23 cellular contexts compared by ENCODE assay signal in the genomic region with DNA sequence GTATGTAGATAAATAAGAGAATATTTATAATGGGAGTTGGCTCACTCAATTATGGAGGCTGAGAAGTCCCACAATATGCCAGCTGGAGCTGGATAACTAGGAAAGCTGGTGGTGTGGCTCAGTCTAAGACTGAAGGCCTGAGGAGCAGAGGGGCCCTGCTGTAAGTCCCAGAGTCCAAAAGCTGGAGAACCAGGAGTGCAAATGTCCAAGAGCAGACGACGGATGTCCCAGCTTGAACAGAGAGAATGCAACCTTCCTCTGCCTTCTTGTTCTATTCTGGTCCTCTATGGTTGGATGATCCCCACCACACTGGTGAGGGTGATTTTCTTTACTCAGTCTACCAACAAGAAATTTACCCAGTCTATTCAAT. TPM values are rescaled to one million over a fixed set of nuclear protein-coding genes. Genes with fewer than 3 reads are reported as not detected.
DNase-seq lines count a peak whose midpoint lies in the region; ATAC-seq and TF ChIP-seq lines count a peak whose summit lies in the region.
"Had no signal": no experiment of that assay in that cellular context is flagged by ENCODE, and none has a peak within 500 bp of the region (broad histone marks: within the 10 kb centered on the region; RNA-seq: fewer than 3 reads in every experiment).

No MANE protein-coding gene starts in this region.

- no peaks in the 10 kb centered on the region for H3K27me3 Mint-ChIP-seq in activated CD4-positive, alpha-beta T cell treated with anti-CD3 and anti-CD28 coated beads for 36 hours
- no peaks in the 10 kb centered on the region for H3K27me3 Mint-ChIP-seq in activated T-helper 2 cell treated with anti-CD3 and anti-CD28 coated beads, Interferon-gamma antibody, Interleukin-2, Interleukin-4, amounts not matched to agents 10 μg/mL and 5 μg/mL and 100 μg/mL, durations not matched to agents 14 hours and 24 hours and 36 hours (ENCODE audit: low read depth)
- H3K27me3 Mint-ChIP-seq: effector memory CD8-positive, alpha-beta T cell had no signal

- H2AFZ ChIP-seq in OCI-LY1 (ENCODE audit: low read length) = no peak overlapping the region
- H2AFZ ChIP-seq: GM23248 had no signal

- H3K36me3 Mint-ChIP-seq in activated CD4-positive, alpha-beta T cell treated with anti-CD3 and anti-CD28 coated beads for 36 hours (ENCODE audit: low read depth) = peaks cover 88% of the 10 kb centered on the region
- peaks cover 92% of the 10 kb centered on the region for H3K36me3 Mint-ChIP-seq in activated T-helper 2 cell treated with anti-CD3 and anti-CD28 coated beads, Interferon-gamma antibody, Interleukin-2, Interleukin-4, amounts not matched to agents 10 μg/mL and 5 μg/mL and 100 μg/mL, durations not matched to agents 14 hours and 24 hours and 36 hours (ENCODE audit: low read depth)

- ATAC-seq in activated CD4-positive, alpha-beta T cell treated with anti-CD3 and anti-CD28 coated beads for 36 hours = no peak
- ATAC-seq in GM21528 (IDR thresholded peaks at IDR 0.05; ENCODE audit: low FRiP score, unreplicated experiment) = no peak
- ATAC-seq: effector memory CD8-positive, alpha-beta T cell had no signal

- H3K9me3 ChIP-seq in OCI-LY1 (ENCODE audit: low read length) = no peaks in the 10 kb centered on the region
- no peaks in the 10 kb centered on the region for H3K9me3 ChIP-seq in sigmoid colon
- H3K9me3 ChIP-seq: tibial nerve had no signal

- no peak for TF ChIP-seq POLR2A in sigmoid colon (IDR thresholded peaks at IDR 0.05)

- intact Hi-C loops in activated CD4-positive, alpha-beta T cell treated with anti-CD3 and anti-CD28 coated beads for 36 hours (cut with DNase I, micrococcal nuclease) = no loop called here
- intact Hi-C loops in activated T-helper 2 cell treated with anti-CD3 and anti-CD28 coated beads, Interferon-gamma antibody, Interleukin-2, Interleukin-4, amounts not matched to agents 10 μg/mL and 5 μg/mL and 100 μg/mL, durations not matched to agents 14 hours and 24 hours and 36 hours (cut with micrococcal nuclease) = no loop called here
- intact Hi-C loops in sigmoid colon (cut with DNase I) = no loop called here

- H3K9me2 ChIP-seq in OCI-LY1 (ENCODE audit: low read depth, low read length) = no peaks in the 10 kb centered on the region

- H3K27me3 ChIP-seq in OCI-LY1 (ENCODE audit: insufficient read depth, low read length) (no peaks in the 10 kb centered on the region), sigmoid colon (no peaks in the 10 kb centered on the region)
- H3K27me3 ChIP-seq: tibial nerve had no signal

- no peaks in the 10 kb centered on the region for H4K20me1 ChIP-seq in OCI-LY1 (ENCODE audit: insufficient read depth, low read length)

- H3K4me1 ChIP-seq in OCI-LY1 (ENCODE audit: insufficient read depth, low read length, severe bottlenecking) (peaks cover 93% of the 10 kb centered on the region), sigmoid colon (peaks cover 0 to 8% (median 1%) of the 10 kb centered on the region in 4 donors)

- POLR2A ChIA-PET in activated CD4-positive, alpha-beta T cell treated with anti-CD3 and anti-CD28 coated beads for 36 hours (lab: Charles Lee) = interaction anchor here (1.4 kb wide), 1 partner anchor 24 kb away, joined by 4 read pairs; no protein-coding TSS in a partner anchor

- no peak overlapping the region for H3K9ac ChIP-seq in OCI-LY1 (ENCODE audit: low read length)
- H3K9ac ChIP-seq: GM23248 had no signal

- H3F3A ChIP-seq in OCI-LY1 (ENCODE audit: insufficient read depth, low read length) = peaks cover 5% of the 10 kb centered on the region; the same call in 1 of the 2 replicates

- H3K79me2 ChIP-seq in OCI-LY1 (ENCODE audit: insufficient read depth, low read length) = no peaks in the 10 kb centered on the region

- TF ChIP-seq EP300 in sigmoid colon (IDR thresholded peaks at IDR 0.05) = no peak

- peaks cover 90% of the 10 kb centered on the region for H3K4me1 Mint-ChIP-seq in activated CD4-positive, alpha-beta T cell treated with anti-CD3 and anti-CD28 coated beads for 36 hours
- H3K4me1 Mint-ChIP-seq in activated T-helper 2 cell treated with anti-CD3 and anti-CD28 coated beads, Interferon-gamma antibody, Interleukin-2, Interleukin-4, amounts not matched to agents 10 μg/mL and 5 μg/mL and 100 μg/mL, durations not matched to agents 14 hours and 24 hours and 36 hours (ENCODE audit: low read depth) = peaks cover 88% of the 10 kb centered on the region

- no peak overlapping the region for H3K4me3 ChIP-seq in OCI-LY1 (ENCODE audit: low read depth, low read length, poor library complexity, severe bottlenecking)
- H3K4me3 ChIP-seq in sigmoid colon = no peak overlapping the region
- H3K4me3 ChIP-seq: GM23248, skin epidermis, tibial nerve had no signal

- peak overlapping the region; percentile 71; the same call in 1 of the 2 replicates for H3K4me2 ChIP-seq in OCI-LY1 (ENCODE audit: low read length)

- TF ChIP-seq CTCF in OCI-LY1 (IDR thresholded peaks at IDR 0.05; ENCODE audit: low read length) (no peak), sigmoid colon (IDR thresholded peaks at IDR 0.05) (no peak)

- no peaks in the 10 kb centered on the region for H3K9me3 Mint-ChIP-seq in activated CD4-positive, alpha-beta T cell treated with anti-CD3 and anti-CD28 coated beads for 36 hours (ENCODE audit: low read depth)
- no peaks in the 10 kb centered on the region for H3K9me3 Mint-ChIP-seq in activated T-helper 2 cell treated with anti-CD3 and anti-CD28 coated beads, Interferon-gamma antibody, Interleukin-2, Interleukin-4, amounts not matched to agents 10 μg/mL and 5 μg/mL and 100 μg/mL, durations not matched to agents 14 hours and 24 hours and 36 hours
- H3K9me3 Mint-ChIP-seq: effector memory CD8-positive, alpha-beta T cell; nephron had no signal

- no peak for DNase-seq in activated CD4-positive, alpha-beta T cell treated with anti-CD3 and anti-CD28 coated beads for 36 hours
- no peak for DNase-seq in activated CD4-positive, alpha-beta T cell treated with anti-CD3 and anti-CD28 coated beads for 48 hours
- DNase-seq in activated T-helper 2 cell treated with anti-CD3 and anti-CD28 coated beads, Interferon-gamma antibody, Interleukin-2, Interleukin-4, amounts not matched to agents 10 μg/mL and 5 μg/mL and 100 μg/mL, durations not matched to agents 14 hours and 24 hours and 36 hours (ENCODE audit: low spot score) = no peak
- peak; percentile 38 for DNase-seq in sigmoid colon
- DNase-seq in stimulated activated CD4-positive, alpha-beta T cell treated with anti-CD3 and anti-CD28 coated beads, Interleukin-12 subunit alpha, Interleukin-12 subunit beta, amount 100 ng/mL, for 4 hours = no peak
- no peak for DNase-seq in NCI-H2171 treated with DMSO at 0.1 percent for 48 hours (lab: John Stamatoyannopoulos, UW)
- DNase-seq: amygdala; central memory CD4-positive, alpha-beta T cell; effector memory CD8-positive, alpha-beta T cell; GM23248; IMR-90; mammary epithelial cell; MM.1S; NCI-H1694 treated with DMSO at 0.1 percent for 48 hours; NCI-H226; posterior cingulate gyrus had no signal

- peaks cover 27% of the 10 kb centered on the region for H3K36me3 ChIP-seq in OCI-LY1 (ENCODE audit: insufficient read depth, low read length)
- H3K36me3 ChIP-seq in sigmoid colon = no peaks in the 10 kb centered on the region
- H3K36me3 ChIP-seq: tibial nerve had no signal

- CTCF ChIA-PET in activated CD4-positive, alpha-beta T cell treated with anti-CD3 and anti-CD28 coated beads for 36 hours (lab: Charles Lee) = interaction anchor here (0.7 to 11.0 kb wide), 8 partner anchors 9 to 38 kb away, joined by 3 to 113 read pairs (median 4); a partner anchor contains a TSS

- H3K4me3 Mint-ChIP-seq in activated CD4-positive, alpha-beta T cell treated with anti-CD3 and anti-CD28 coated beads for 36 hours = peak overlapping the region; percentile 81
- peak overlapping the region; percentile 85 for H3K4me3 Mint-ChIP-seq in activated T-helper 2 cell treated with anti-CD3 and anti-CD28 coated beads, Interferon-gamma antibody, Interleukin-2, Interleukin-4, amounts not matched to agents 10 μg/mL and 5 μg/mL and 100 μg/mL, durations not matched to agents 14 hours and 24 hours and 36 hours (ENCODE audit: low read depth)
- H3K4me3 Mint-ChIP-seq: nephron had no signal

- H3K27ac ChIP-seq in OCI-LY1 (ENCODE audit: low read depth, low read length, poor library complexity, severe bottlenecking) = peak overlapping the region; percentile 92
- H3K27ac ChIP-seq in sigmoid colon = no peak overlapping the region
- H3K27ac ChIP-seq: GM23248, VCaP had no signal

- peak overlapping the region; percentile 96 for H3K27ac Mint-ChIP-seq in activated CD4-positive, alpha-beta T cell treated with anti-CD3 and anti-CD28 coated beads for 36 hours
- H3K27ac Mint-ChIP-seq in activated T-helper 2 cell treated with anti-CD3 and anti-CD28 coated beads, Interferon-gamma antibody, Interleukin-2, Interleukin-4, amounts not matched to agents 10 μg/mL and 5 μg/mL and 100 μg/mL, durations not matched to agents 14 hours and 24 hours and 36 hours = peak overlapping the region; percentile 91
- H3K27ac Mint-ChIP-seq: nephron had no signal

- WGBS in sigmoid colon, 2 donors = 81 to 98% methylated on average over 2 of the region's 2 CpGs

RNA-seq across cellular contexts. Expression of a gene that starts 13.2 kb away (rescaled TPM):
- total RNA-seq in activated CD4-positive, alpha-beta T cell treated with anti-CD3 and anti-CD28 coated beads for 36 hours = 100 to 1,000 TPM; 659 to 980 TPM
- total RNA-seq in activated T-helper 2 cell treated with anti-CD3 and anti-CD28 coated beads, Interferon-gamma antibody, Interleukin-2, Interleukin-4, amounts not matched to agents 10 μg/mL and 5 μg/mL and 100 μg/mL, durations not matched to agents 14 hours and 24 hours and 36 hours = 1,777 and 1,808 TPM in 2 replicates
- 1 to 10 TPM in 2 of 4 donors, under 1 TPM in 1, not detected in 1; 0.99 to 9.0 (median 2.5) TPM for total RNA-seq in sigmoid colon
- polyA plus RNA-seq in sigmoid colon = 10 to 100 TPM in 1 of 3 donors, 1 to 10 TPM in 1, under 1 TPM in 1; 0.60 to 14.0 (median 6.9) TPM
- total RNA-seq: GM23248, IMR-90, mammary epithelial cell, RPMI7951 had no signal
- polyA plus RNA-seq: GM23248, IMR-90, mammary epithelial cell had no signal

RNA-seq across cellular contexts. Expression of a gene that starts 39.8 kb away (rescaled TPM):
- 100 to 1,000 TPM; 206 to 246 TPM for total RNA-seq in activated CD4-positive, alpha-beta T cell treated with anti-CD3 and anti-CD28 coated beads for 36 hours
- 257 and 266 TPM in 2 replicates for total RNA-seq in activated T-helper 2 cell treated with anti-CD3 and anti-CD28 coated beads, Interferon-gamma antibody, Interleukin-2, Interleukin-4, amounts not matched to agents 10 μg/mL and 5 μg/mL and 100 μg/mL, durations not matched to agents 14 hours and 24 hours and 36 hours
- 10 to 100 TPM; 50.8 to 63.1 (median 54.8) TPM for total RNA-seq in sigmoid colon
- polyA plus RNA-seq in sigmoid colon = 10 to 100 TPM; 32.8 to 74.2 (median 40.2) TPM

Comparison
In these comparisons a context has a peak if more than half of its experiments do, and no peak if none do; other contexts are left out.
1. RNA of a gene that starts 13.2 kb away (total RNA-seq): 1,777 to 1,808 TPM in activated T-helper 2 cell treated with anti-CD3 and anti-CD28 coated beads, Interferon-gamma antibody, Interleukin-2, Interleukin-4, amounts not matched to agents 10 μg/mL and 5 μg/mL and 100 μg/mL, durations not matched to agents 14 hours and 24 hours and 36 hours and 659 to 980 TPM in activated CD4-positive, alpha-beta T cell treated with anti-CD3 and anti-CD28 coated beads for 36 hours; 0.99 to 9.0 TPM in sigmoid colon; every median in the first group is over 10 times any median in the second.